Comparison of ENCODE assay signal across 7 cellular contexts in the genomic region with DNA sequence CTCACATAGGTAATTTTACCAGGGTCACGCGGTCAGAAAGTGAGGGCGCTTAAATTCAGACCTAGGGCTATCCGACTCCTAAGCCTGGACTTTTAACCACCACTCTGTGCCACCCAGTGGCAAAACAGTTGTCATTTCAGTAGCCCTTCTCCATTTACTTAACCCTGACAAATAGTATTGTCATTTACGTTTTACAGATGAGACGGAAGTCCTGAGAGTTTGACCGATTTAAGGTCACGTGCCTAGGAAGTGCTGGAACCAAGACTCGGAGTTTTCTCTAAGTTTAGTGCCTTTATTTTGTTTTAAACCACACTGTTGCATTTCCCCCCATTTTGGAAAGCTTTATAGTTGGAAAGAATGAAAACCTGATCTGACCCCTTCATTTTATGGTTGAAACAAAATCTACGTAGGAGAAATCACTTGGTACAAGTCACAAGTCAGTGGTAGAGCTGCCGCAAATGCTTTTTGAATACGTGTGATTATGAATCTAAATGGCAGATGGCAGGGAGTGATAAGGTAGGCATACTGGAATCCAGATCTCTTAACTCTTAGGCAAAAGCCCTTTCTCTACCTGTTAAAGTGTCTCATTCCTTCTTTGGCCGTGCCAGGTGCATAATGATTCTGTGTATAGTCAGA. TPM values are rescaled to one million over a fixed set of nuclear protein-coding genes. Genes with fewer than 3 reads are reported as not detected.
A peak's percentile ranks its signal among the peaks of the same experiment; 100 is the strongest.
DNase-seq lines count a peak whose midpoint lies in the region; ATAC-seq, FAIRE-seq and TF ChIP-seq lines count a peak whose summit lies in the region.

No MANE protein-coding gene starts in this region.

- peaks cover 15% of the 10 kb centered on the region for H3K36me3 Mint-ChIP-seq in T-helper 1 cell treated with Interleukin-12 subunit alpha and Interleukin-12 subunit beta and Interleukin-4 antibody, amounts not matched to agents 30 μg/mL and 1 μg/mL, for 36 hours (ENCODE audit: low read depth)

- CTCF ChIA-PET in endothelial cell of umbilical vein (lab: Charles Lee): interaction anchor here (0.5 to 4.1 kb wide), 15 partner anchors 12 to 187 kb away, joined by 3 to 20 read pairs (median 5); no protein-coding TSS in a partner anchor

- intact Hi-C loops in endothelial cell of umbilical vein (cut with micrococcal nuclease): loop anchor here (2.0 kb wide), 1 partner anchor 107 kb away; a partner anchor contains a TSS

- no peaks in the 10 kb centered on the region for H3K27me3 Mint-ChIP-seq in T-helper 1 cell treated with Interleukin-12 subunit alpha and Interleukin-12 subunit beta and Interleukin-4 antibody, amounts not matched to agents 30 μg/mL and 1 μg/mL, for 36 hours (ENCODE audit: low read depth)

- no peaks in the 10 kb centered on the region for H3K27me3 ChIP-seq in endothelial cell of umbilical vein (ENCODE audit: control insufficient read depth in 2 of 2, insufficient read depth in 2 of 2, low read length in 2 of 2)
- H3K27me3 ChIP-seq in muscle layer of duodenum (ENCODE audit: low read depth, low read length): no peaks in the 10 kb centered on the region

- no peak for TF ChIP-seq CTCF in endothelial cell of umbilical vein (IDR thresholded peaks at IDR 0.05; ENCODE audit: extremely low read depth in 1 of 2, insufficient read depth in 1 of 2, low read depth in 1 of 2, low read length in 2 of 2)

- H3K36me3 ChIP-seq in endothelial cell of umbilical vein (ENCODE audit: control insufficient read depth in 2 of 2, extremely low read depth in 1 of 2, insufficient read depth in 2 of 2, low read length in 2 of 2): peaks cover 2 to 4% of the 10 kb centered on the region in 2 experiments
- H3K36me3 ChIP-seq in muscle layer of duodenum (ENCODE audit: control insufficient read depth in 1 of 2, insufficient read depth in 2 of 2, low read length in 2 of 2): peaks cover 8 to 10% of the 10 kb centered on the region in 2 donors

- peak; percentile 27 for DNase-seq in GM03348 (ENCODE audit: low spot score)
- DNase-seq in HT-29 (ENCODE audit: low spot score): peak; percentile 71
- DNase-seq in endothelial cell of umbilical vein (ENCODE audit: low read depth, low spot score): peak; percentile 36
- no peak for DNase-seq in cortex of kidney (lab: John Stamatoyannopoulos, UW)

- ATAC-seq in GM21447 (IDR thresholded peaks at IDR 0.05; ENCODE audit: unreplicated experiment): peak; percentile 49

- peak overlapping the region; percentile 80 for H3K9ac ChIP-seq in endothelial cell of umbilical vein (replicated peaks; ENCODE audit: extremely low read depth, insufficient read depth, low read length)

- H3K9me3 ChIP-seq in endothelial cell of umbilical vein (replicated peaks; ENCODE audit: control insufficient read depth, insufficient read depth, low read length): no peaks in the 10 kb centered on the region
- H3K9me3 ChIP-seq in muscle layer of duodenum (ENCODE audit: control insufficient read depth in 1 of 2, low read length in 2 of 2): no peaks in the 10 kb centered on the region

- peaks cover 32% of the 10 kb centered on the region for H3K4me1 Mint-ChIP-seq in T-helper 1 cell treated with Interleukin-12 subunit alpha and Interleukin-12 subunit beta and Interleukin-4 antibody, amounts not matched to agents 30 μg/mL and 1 μg/mL, for 36 hours (ENCODE audit: low read depth)

- POLR2A ChIA-PET in endothelial cell of umbilical vein (lab: Charles Lee): interaction anchor here (0.9 to 2.3 kb wide), 5 partner anchors 11 to 42 kb away, joined by 3 to 14 read pairs (median 7); no protein-coding TSS in a partner anchor

- H3K4me3 ChIP-seq in endothelial cell of umbilical vein (replicated peaks in 1 of 3; ENCODE audit: insufficient read depth in 1 of 3, low read depth in 1 of 3, low read length in 3 of 3): peak overlapping the region; percentile 53 to 88 (median 76)
- H3K4me3 ChIP-seq in muscle layer of duodenum (ENCODE audit: low read depth in 1 of 2, low read length in 2 of 2): peak overlapping the region; percentile 72 to 75

- peak overlapping the region; percentile 99 for H3K4me3 Mint-ChIP-seq in T-helper 1 cell treated with Interleukin-12 subunit alpha and Interleukin-12 subunit beta and Interleukin-4 antibody, amounts not matched to agents 30 μg/mL and 1 μg/mL, for 36 hours

- TF ChIP-seq POLR2A in endothelial cell of umbilical vein (IDR thresholded peaks at IDR 0.05; ENCODE audit: low read depth, low read length): no peak

- H3K9me1 ChIP-seq in endothelial cell of umbilical vein (replicated peaks; ENCODE audit: control insufficient read depth, extremely low read depth, insufficient read depth, low read length): no peaks in the 10 kb centered on the region

- H4K20me1 ChIP-seq in endothelial cell of umbilical vein (replicated peaks; ENCODE audit: control insufficient read depth, extremely low read depth, insufficient read depth, low read length): no peaks in the 10 kb centered on the region

- H3K27ac Mint-ChIP-seq in T-helper 1 cell treated with Interleukin-12 subunit alpha and Interleukin-12 subunit beta and Interleukin-4 antibody, amounts not matched to agents 30 μg/mL and 1 μg/mL, for 36 hours: peak overlapping the region; percentile 100

- H3K4me2 ChIP-seq in endothelial cell of umbilical vein (ENCODE audit: insufficient read depth, low read length): peak overlapping the region; percentile 91

- peaks cover 26% of the 10 kb centered on the region for H3K4me1 ChIP-seq in endothelial cell of umbilical vein (ENCODE audit: control insufficient read depth, extremely low read depth, insufficient read depth, low read length)
- peaks cover 26 to 49% of the 10 kb centered on the region in 2 donors for H3K4me1 ChIP-seq in muscle layer of duodenum (ENCODE audit: control insufficient read depth in 1 of 2, insufficient read depth in 2 of 2, low read length in 2 of 2)

- no peaks in the 10 kb centered on the region for H3K9me3 Mint-ChIP-seq in T-helper 1 cell treated with Interleukin-12 subunit alpha and Interleukin-12 subunit beta and Interleukin-4 antibody, amounts not matched to agents 30 μg/mL and 1 μg/mL, for 36 hours

- dilution Hi-C loops in endothelial cell of umbilical vein (cut with MboI; ENCODE audit: extremely low pct_ligation_motif_present, low sequenced_read_pairs): no loop called here

- no TSS peak for BruUV-seq in endothelial cell of umbilical vein (replicated peaks; lab: Mats Ljungman, UMichigan)

- peak; percentile 33 for FAIRE-seq in endothelial cell of umbilical vein (lab: Jason Lieb, UNC)

- peaks cover 53% of the 10 kb centered on the region for H3K79me2 ChIP-seq in endothelial cell of umbilical vein (ENCODE audit: control insufficient read depth, insufficient read depth, low read length)

- H3K27ac ChIP-seq in endothelial cell of umbilical vein (ENCODE audit: insufficient read depth, low read depth, low read length) (peak overlapping the region; percentile 68), muscle layer of duodenum (ENCODE audit: low read length) (peak overlapping the region; percentile 82)

- H2AFZ ChIP-seq in endothelial cell of umbilical vein (ENCODE audit: low read depth, low read length): no peak overlapping the region

TF ChIP-seq in endothelial cell of umbilical vein, 7 proteins besides CTCF, POLR2A, EP300 and RAD21:
- TF ChIP-seq EZH2 (IDR thresholded peaks at IDR 0.05; ENCODE audit: borderline replicate concordance, low read depth, low read length, severe bottlenecking) (no peak), POLR2AphosphoS5 (IDR thresholded peaks at IDR 0.05; ENCODE audit: insufficient read depth, low read depth, low read length) (no peak), FOS (IDR thresholded peaks at IDR 0.05; ENCODE audit: borderline replicate concordance, insufficient read depth, low read length) (no peak), GATA2 (IDR thresholded peaks at IDR 0.05; ENCODE audit: insufficient read depth, insufficient read length, low read depth, low read length) (no peak), JUN (IDR thresholded peaks at IDR 0.05; ENCODE audit: borderline replicate concordance, insufficient read depth, insufficient read length, low read depth) (no peak), MYC (IDR thresholded peaks at IDR 0.05; ENCODE audit: low read depth, low read length) (no peak)
- TF ChIP-seq, protein P1, sequence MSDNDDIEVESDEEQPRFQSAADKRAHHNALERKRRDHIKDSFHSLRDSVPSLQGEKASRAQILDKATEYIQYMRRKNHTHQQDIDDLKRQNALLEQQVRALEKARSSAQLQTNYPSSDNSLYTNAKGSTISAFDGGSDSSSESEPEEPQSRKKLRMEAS (IDR thresholded peaks at IDR 0.05; ENCODE audit: insufficient read depth, insufficient read length): peak; percentile 15

RNA-seq across cellular contexts. Expression of a gene that starts 0.7 kb away (rescaled TPM):
- 49.3 and 52.4 TPM in 2 replicates for total RNA-seq in HT-29 (2014; rRNA removed; shearing (Covaris generic))
- 36.4 and 36.5 TPM in 2 replicates for total RNA-seq in endothelial cell of umbilical vein
- 24.2 and 27.2 TPM in 2 replicates for polyA plus RNA-seq in endothelial cell of umbilical vein
- 36.8 and 37.1 TPM in 2 replicates for polyA plus RNA-seq in endothelial cell of umbilical vein (2011; cell fraction: cytosol; rRNA removed)
- polyA plus RNA-seq in endothelial cell of umbilical vein (2011; cell fraction: nucleus; rRNA removed): 67.3 and 78.8 TPM in 2 replicates
- 26.9 and 44.5 TPM in 2 replicates for polyA plus RNA-seq in endothelial cell of umbilical vein (2012)
- 57.9 and 74.1 TPM in 2 replicates for polyA minus RNA-seq in endothelial cell of umbilical vein
- 49.5 TPM for polyA minus RNA-seq in endothelial cell of umbilical vein (2011; cell fraction: cytosol; rRNA and poly(A)+ RNA removed)
- polyA minus RNA-seq in endothelial cell of umbilical vein (2011; cell fraction: nucleus; rRNA and poly(A)+ RNA removed): 36.4 and 53.4 TPM in 2 replicates

RNA-seq across cellular contexts. Expression of a gene that starts 0.7 kb away (rescaled TPM):
- total RNA-seq in HT-29 (2014; rRNA removed; shearing (Covaris generic)): 4.4 and 6.2 TPM in 2 replicates
- 26.9 and 28.6 TPM in 2 replicates for total RNA-seq in endothelial cell of umbilical vein
- polyA plus RNA-seq in endothelial cell of umbilical vein: 7.0 and 7.9 TPM in 2 replicates
- 15.5 and 18.6 TPM in 2 replicates for polyA plus RNA-seq in endothelial cell of umbilical vein (2011; cell fraction: cytosol; rRNA removed)
- 11.8 and 12.0 TPM in 2 replicates for polyA plus RNA-seq in endothelial cell of umbilical vein (2011; cell fraction: nucleus; rRNA removed)
- 22.9 and 24.7 TPM in 2 replicates for polyA plus RNA-seq in endothelial cell of umbilical vein (2012)
- 9.6 and 12.9 TPM in 2 replicates for polyA minus RNA-seq in endothelial cell of umbilical vein
- 12.4 TPM for polyA minus RNA-seq in endothelial cell of umbilical vein (2011; cell fraction: cytosol; rRNA and poly(A)+ RNA removed)
- polyA minus RNA-seq in endothelial cell of umbilical vein (2011; cell fraction: nucleus; rRNA and poly(A)+ RNA removed): 5.4 TPM in 2 replicates

RNA-seq across cellular contexts. Expression of a gene that starts 36.6 kb away (rescaled TPM):
- not detected in 2 replicates for total RNA-seq in HT-29 (2014; rRNA removed; shearing (Covaris generic))
- 9.4 and 18.4 TPM in 2 replicates for total RNA-seq in endothelial cell of umbilical vein
- polyA plus RNA-seq in endothelial cell of umbilical vein: 1.8 and 2.4 TPM in 2 replicates
- 1.7 and 2.3 TPM in 2 replicates for polyA plus RNA-seq in endothelial cell of umbilical vein (2011; cell fraction: cytosol; rRNA removed)
- polyA plus RNA-seq in endothelial cell of umbilical vein (2011; cell fraction: nucleus; rRNA removed): 3.9 and 6.1 TPM in 2 replicates
- 4.1 and 5.6 TPM in 2 replicates for polyA plus RNA-seq in endothelial cell of umbilical vein (2012)
- 0.85 and 1.9 TPM in 2 replicates for polyA minus RNA-seq in endothelial cell of umbilical vein
- not detected for polyA minus RNA-seq in endothelial cell of umbilical vein (2011; cell fraction: cytosol; rRNA and poly(A)+ RNA removed)
- polyA minus RNA-seq in endothelial cell of umbilical vein (2011; cell fraction: nucleus; rRNA and poly(A)+ RNA removed): 0.77 and 3.1 TPM in 2 replicates

Comparison
In these comparisons a context has a peak if more than half of its experiments do, and no peak if none do; other contexts are left out.
1. RNA of a gene that starts 36.6 kb away (total RNA-seq): 9.4 to 18.4 TPM in endothelial cell of umbilical vein; not detected in HT-29; every median in the first group is over 10 times any median in the second.